19 cellular contexts compared by ENCODE assay signal in the genomic region with DNA sequence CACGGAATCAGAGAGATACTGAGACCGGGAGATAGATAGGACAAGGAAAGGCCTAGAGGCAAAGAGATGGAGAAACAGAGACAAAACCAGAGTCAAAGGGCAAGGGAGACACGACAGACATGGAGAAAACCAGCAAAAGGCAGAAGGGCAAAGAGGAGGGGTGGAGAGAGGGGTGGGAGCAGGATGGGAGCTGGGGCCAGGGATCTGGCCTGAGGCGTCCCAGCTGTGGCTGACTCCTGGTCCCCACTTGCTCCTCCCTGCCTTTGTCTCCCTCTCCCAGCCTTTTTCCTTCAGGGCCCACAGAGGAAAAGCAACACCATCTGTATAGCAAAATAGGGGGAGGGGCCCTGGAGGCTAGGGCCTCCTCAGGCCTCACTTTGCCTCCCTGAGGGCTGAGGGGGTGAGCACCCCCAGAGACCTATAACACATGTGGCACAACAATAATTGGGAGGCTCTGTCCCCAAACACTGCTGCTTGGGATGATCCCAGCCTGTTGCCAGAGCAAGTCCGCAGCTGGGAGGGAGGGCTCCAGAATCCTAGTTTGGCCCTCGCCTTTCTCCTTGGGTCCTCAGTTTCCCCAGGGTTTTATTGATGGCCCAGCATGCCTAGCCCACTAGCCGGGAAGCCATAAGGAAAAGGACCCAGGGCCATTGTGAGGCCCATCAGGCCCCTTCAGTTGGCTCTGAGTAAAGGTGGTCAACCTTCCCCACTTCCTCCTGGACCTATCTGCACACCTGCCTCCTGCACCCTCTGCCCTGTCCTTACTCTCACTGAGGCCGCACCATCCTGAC.
"Had no signal": no experiment of that assay in that cellular context is flagged by ENCODE, and none has a peak within 500 bp of the region (broad histone marks: within the 10 kb centered on the region; RNA-seq: fewer than 3 reads in every experiment).

No MANE protein-coding gene starts in this region.

- H3K4me2 ChIP-seq: neural progenitor cell had no signal

- H3K36me3 ChIP-seq: neural progenitor cell, upper lobe of right lung had no signal

- H3K9me3 ChIP-seq: upper lobe of right lung had no signal

- H3K9ac ChIP-seq: neural progenitor cell had no signal

- H2AFZ ChIP-seq: neural progenitor cell had no signal

- H3K27ac ChIP-seq: foreskin keratinocyte, neural progenitor cell, skin epidermis, upper lobe of right lung, VCaP had no signal

- ATAC-seq: activated CD4-positive, CD25-positive, alpha-beta regulatory T cell treated with anti-CD3 and anti-CD28 coated beads, Interleukin-2, amount 50 U/mL, for 24 hours; activated T-cell treated with anti-CD3 and anti-CD28 coated beads, Interleukin-2, amount 50 U/mL, for 72 hours; foreskin keratinocyte; left lobe of liver; naive thymus-derived CD4-positive, alpha-beta T cell; right cardiac atrium; stimulated activated memory B cell treated with anti-CD40 and anti-IgM and Interleukin-4, amounts not matched to agents 10 μg/mL and 1 μg/mL and 100 μg/mL, for 72 hours; upper lobe of right lung had no signal

- H3K4me3 ChIP-seq: lung, neural progenitor cell, skin epidermis, upper lobe of right lung had no signal

- DNase-seq: activated CD4-positive, alpha-beta memory T cell treated with anti-CD3 and anti-CD28 coated beads, Interleukin-2, amount 10 ng/mL, durations not matched to agents 7 days and 5 days; activated CD4-positive, alpha-beta T cell treated with anti-CD3 and anti-CD28 coated beads, Interleukin-2, amount 10 ng/mL, durations not matched to agents 24 days and 14 days; activated effector memory CD4-positive, alpha-beta T cell treated with Interleukin-2 at 50 U/mL for 16 hours; activated naive CD4-positive, alpha-beta T cell treated with anti-CD3 and anti-CD28 coated beads for 36 hours; activated T-cell treated with anti-CD3 and anti-CD28 coated beads, Interleukin-2, amount 50 U/mL, for 72 hours; amygdala; foreskin keratinocyte; kidney; naive thymus-derived CD4-positive, alpha-beta T cell; right cardiac atrium; stimulated activated CD4-positive, alpha-beta T cell treated with anti-CD3 and anti-CD28 coated beads, Interleukin-2, amount 100 ng/mL, for 24 hours; upper lobe of right lung had no signal

- H3K27me3 ChIP-seq: foreskin keratinocyte, neural progenitor cell, upper lobe of right lung had no signal

- H3K4me1 ChIP-seq: foreskin keratinocyte, neural progenitor cell, upper lobe of right lung had no signal
